Comparison of ENCODE assay signal across 1 cellular context in the genomic region with DNA sequence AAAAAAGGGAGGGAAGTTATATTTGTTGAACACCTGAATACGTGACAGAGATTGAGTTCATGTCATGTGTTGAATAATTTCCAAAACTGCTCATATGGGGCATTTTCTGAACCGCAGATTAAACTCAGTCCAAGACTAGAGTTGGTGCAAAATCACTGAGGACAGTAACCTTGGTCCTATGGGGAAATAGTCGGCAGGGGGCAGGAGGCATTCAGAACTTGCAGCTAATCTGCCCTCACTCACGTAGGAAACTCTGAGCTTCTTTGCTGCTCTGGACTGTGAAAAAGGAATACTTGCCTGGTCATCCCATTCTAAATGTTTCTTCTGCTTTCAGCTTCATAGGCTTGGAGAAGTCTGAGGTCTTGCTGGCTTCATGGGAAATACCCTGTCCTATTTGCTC.
TF ChIP-seq lines count a peak whose summit lies in the region.

No MANE protein-coding gene starts in this region.

TF ChIP-seq in HepG2, 621 proteins besides CTCF, POLR2A, EP300 and RAD21 (continued from another document):
- TF ChIP-seq, protein P1, sequence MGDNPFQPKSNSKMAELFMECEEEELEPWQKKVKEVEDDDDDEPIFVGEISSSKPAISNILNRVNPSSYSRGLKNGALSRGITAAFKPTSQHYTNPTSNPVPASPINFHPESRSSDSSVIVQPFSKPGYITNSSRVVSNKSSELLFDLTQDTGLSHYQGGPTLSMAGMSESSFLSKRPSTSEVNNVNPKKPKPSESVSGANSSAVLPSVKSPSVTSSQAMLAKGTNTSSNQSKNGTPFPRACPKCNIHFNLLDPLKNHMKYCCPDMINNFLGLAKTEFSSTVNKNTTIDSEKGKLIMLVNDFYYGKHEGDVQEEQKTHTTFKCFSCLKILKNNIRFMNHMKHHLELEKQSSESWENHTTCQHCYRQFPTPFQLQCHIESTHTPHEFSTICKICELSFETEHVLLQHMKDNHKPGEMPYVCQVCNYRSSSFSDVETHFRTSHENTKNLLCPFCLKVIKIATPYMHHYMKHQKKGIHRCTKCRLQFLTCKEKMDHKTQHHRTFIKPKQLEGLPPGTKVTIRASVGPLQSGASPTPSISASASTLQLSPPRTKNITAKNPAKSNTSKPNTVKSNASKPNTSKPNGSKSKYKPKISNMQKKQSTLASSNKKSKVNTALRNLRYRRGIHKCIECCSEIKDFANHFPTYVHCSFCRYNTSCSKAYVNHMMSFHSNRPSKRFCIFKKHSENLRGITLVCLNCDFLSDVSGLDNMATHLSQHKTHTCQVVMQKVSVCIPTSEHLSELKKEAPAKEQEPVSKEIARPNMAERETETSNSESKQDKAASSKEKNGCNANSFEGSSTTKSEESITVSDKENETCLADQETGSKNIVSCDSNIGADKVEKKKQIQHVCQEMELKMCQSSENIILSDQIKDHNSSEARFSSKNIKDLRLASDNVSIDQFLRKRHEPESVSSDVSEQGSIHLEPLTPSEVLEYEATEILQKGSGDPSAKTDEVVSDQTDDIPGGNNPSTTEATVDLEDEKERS (CRISPR knock-in tag; IDR thresholded peaks at IDR 0.05): no peak
- TF ChIP-seq, protein P2, sequence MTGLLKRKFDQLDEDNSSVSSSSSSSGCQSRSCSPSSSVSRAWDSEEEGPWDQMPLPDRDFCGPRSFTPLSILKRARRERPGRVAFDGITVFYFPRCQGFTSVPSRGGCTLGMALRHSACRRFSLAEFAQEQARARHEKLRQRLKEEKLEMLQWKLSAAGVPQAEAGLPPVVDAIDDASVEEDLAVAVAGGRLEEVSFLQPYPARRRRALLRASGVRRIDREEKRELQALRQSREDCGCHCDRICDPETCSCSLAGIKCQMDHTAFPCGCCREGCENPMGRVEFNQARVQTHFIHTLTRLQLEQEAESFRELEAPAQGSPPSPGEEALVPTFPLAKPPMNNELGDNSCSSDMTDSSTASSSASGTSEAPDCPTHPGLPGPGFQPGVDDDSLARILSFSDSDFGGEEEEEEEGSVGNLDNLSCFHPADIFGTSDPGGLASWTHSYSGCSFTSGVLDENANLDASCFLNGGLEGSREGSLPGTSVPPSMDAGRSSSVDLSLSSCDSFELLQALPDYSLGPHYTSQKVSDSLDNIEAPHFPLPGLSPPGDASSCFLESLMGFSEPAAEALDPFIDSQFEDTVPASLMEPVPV (CRISPR knock-in tag; IDR thresholded peaks at IDR 0.05): no peak
- TF ChIP-seq TBP (CRISPR knock-in tag; IDR thresholded peaks at IDR 0.05) (no peak), RFX1 (IDR thresholded peaks at IDR 0.05) (no peak), MAF1 (CRISPR knock-in tag; IDR thresholded peaks at IDR 0.05; ENCODE audit: borderline replicate concordance) (no peak), FOXO1 (CRISPR knock-in tag; IDR thresholded peaks at IDR 0.05) (no peak), HMGXB4 (CRISPR knock-in tag; IDR thresholded peaks at IDR 0.05; ENCODE audit: borderline replicate concordance in 1 of 2, low read depth in 1 of 2) (no peak), POLR2AphosphoS2 (IDR thresholded peaks at IDR 0.05; ENCODE audit: low read depth, low read length) (no peak), MTF2 (CRISPR knock-in tag; IDR thresholded peaks at IDR 0.05; ENCODE audit: borderline replicate concordance) (no peak)
- TF ChIP-seq, protein P3, sequence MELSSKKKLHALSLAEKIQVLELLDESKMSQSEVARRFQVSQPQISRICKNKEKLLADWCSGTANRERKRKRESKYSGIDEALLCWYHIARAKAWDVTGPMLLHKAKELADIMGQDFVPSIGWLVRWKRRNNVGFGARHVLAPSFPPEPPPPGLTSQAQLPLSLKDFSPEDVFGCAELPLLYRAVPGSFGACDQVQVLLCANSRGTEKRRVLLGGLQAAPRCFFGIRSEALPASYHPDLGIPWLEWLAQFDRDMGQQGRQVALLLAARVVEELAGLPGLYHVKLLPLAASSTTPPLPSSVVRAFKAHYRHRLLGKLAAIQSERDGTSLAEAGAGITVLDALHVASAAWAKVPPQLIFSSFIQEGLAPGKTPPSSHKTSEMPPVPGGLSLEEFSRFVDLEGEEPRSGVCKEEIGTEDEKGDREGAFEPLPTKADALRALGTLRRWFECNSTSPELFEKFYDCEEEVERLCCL (CRISPR knock-in tag; IDR thresholded peaks at IDR 0.05; ENCODE audit: borderline replicate concordance): no peak
- TF ChIP-seq, protein P4, sequence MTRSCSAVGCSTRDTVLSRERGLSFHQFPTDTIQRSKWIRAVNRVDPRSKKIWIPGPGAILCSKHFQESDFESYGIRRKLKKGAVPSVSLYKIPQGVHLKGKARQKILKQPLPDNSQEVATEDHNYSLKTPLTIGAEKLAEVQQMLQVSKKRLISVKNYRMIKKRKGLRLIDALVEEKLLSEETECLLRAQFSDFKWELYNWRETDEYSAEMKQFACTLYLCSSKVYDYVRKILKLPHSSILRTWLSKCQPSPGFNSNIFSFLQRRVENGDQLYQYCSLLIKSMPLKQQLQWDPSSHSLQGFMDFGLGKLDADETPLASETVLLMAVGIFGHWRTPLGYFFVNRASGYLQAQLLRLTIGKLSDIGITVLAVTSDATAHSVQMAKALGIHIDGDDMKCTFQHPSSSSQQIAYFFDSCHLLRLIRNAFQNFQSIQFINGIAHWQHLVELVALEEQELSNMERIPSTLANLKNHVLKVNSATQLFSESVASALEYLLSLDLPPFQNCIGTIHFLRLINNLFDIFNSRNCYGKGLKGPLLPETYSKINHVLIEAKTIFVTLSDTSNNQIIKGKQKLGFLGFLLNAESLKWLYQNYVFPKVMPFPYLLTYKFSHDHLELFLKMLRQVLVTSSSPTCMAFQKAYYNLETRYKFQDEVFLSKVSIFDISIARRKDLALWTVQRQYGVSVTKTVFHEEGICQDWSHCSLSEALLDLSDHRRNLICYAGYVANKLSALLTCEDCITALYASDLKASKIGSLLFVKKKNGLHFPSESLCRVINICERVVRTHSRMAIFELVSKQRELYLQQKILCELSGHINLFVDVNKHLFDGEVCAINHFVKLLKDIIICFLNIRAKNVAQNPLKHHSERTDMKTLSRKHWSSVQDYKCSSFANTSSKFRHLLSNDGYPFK (CRISPR knock-in tag; IDR thresholded peaks at IDR 0.05; ENCODE audit: borderline replicate concordance): no peak
- TF ChIP-seq, protein P5, sequence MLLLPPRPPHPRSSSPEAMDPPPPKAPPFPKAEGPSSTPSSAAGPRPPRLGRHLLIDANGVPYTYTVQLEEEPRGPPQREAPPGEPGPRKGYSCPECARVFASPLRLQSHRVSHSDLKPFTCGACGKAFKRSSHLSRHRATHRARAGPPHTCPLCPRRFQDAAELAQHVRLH (CRISPR knock-in tag; IDR thresholded peaks at IDR 0.05; ENCODE audit: borderline replicate concordance, low read depth): no peak
